Comparison of ENCODE assay signal across 18 cellular contexts in the genomic region with DNA sequence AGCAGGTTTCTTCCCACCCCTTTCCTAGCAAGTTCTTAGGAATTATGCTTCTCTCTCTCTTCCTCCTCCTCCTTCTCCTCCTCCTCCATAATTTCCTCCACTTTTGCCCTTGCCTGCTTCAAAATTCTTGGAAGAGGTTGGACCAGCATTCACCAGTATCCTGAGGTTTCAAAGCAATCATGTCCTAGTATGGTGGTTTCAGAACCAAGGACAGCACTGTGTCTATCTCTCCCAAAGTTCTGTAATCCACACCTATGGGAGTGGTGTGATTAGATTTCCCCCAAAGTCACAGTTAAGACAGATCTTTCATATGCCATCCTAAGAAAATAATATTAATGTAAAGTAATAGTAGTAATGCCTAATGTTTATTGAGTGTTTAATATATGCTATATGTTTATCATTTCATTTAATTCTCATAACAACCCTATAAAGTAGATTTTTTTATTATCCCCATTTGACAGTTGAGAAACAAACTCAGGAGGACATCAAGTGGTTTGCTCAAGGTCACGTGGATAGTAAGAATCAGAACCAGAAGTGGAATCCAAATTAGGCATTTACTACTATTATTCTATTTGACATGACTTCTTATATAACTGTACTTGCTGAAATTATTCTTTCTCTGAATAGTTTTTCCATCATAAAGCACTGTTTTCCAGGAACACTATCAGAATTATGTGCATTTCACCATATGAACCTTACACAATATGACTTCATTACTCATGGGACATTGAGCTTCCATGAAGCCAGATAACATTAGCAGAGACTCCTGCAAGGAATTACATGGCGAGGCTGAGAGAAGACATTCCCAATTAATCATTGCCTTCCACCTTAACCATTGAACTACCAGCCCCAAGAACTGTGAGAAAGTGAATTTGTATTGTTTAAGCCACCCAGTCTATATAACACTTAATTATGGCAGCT.
DNase-seq lines count a peak whose midpoint lies in the region; ATAC-seq, FAIRE-seq and TF ChIP-seq lines count a peak whose summit lies in the region.
"Had no signal": no experiment of that assay in that cellular context is flagged by ENCODE, and none has a peak within 500 bp of the region (broad histone marks: within the 10 kb centered on the region; RNA-seq: fewer than 3 reads in every experiment).

No MANE protein-coding gene starts in this region.

- dilution Hi-C loops in keratinocyte (cut with MboI; ENCODE audit: extremely low pct_ligation_motif_present, low sequenced_read_pairs), result no loop called here

- in situ Hi-C loops in K562 (cut with MboI), result no loop called here

- 2% methylated on average over 2 of the region's 2 CpGs for WGBS in K562 (ENCODE audit: insufficient coverage, low coverage, missing lambda C conversion rate)

- H3K27ac ChIP-seq in K562 (ENCODE audit: extremely low read depth, low read depth, low read length), result no peak overlapping the region
- H3K27ac ChIP-seq in keratinocyte (ENCODE audit: control insufficient read depth, insufficient read depth, low read length), result no peak overlapping the region
- H3K27ac ChIP-seq: HL-60, vagina had no signal

- FAIRE-seq in K562 (lab: Jason Lieb, UNC) (no peak), keratinocyte (lab: Jason Lieb, UNC) (peak; percentile 58)
- FAIRE-seq: GM12891 had no signal

- POLR2A ChIA-PET in K562 (lab: Yijun Ruan, JAX), result no interaction called here

- no peak overlapping the region for H2AFZ ChIP-seq in K562 (ENCODE audit: low read depth, low read length)
- no peak overlapping the region for H2AFZ ChIP-seq in keratinocyte (ENCODE audit: control insufficient read depth, low read length)

- H3K9me3 ChIP-seq in K562 (replicated peaks; ENCODE audit: control insufficient read depth, insufficient read depth, low read depth, low read length), result no peaks in the 10 kb centered on the region
- H3K9me3 ChIP-seq in keratinocyte (ENCODE audit: control insufficient read depth, low read depth, low read length), result no peaks in the 10 kb centered on the region
- H3K9me3 ChIP-seq: vagina had no signal

- no peak for TF ChIP-seq POLR2A in K562 (conservative IDR thresholded peaks at IDR 0.05)

- ATAC-seq in K562 (peak; percentile 50; the same call in 1 of the 3 replicates), HG02885 (IDR thresholded peaks at IDR 0.05; ENCODE audit: poor library complexity, unreplicated experiment) (no peak), GM19452 (IDR thresholded peaks at IDR 0.05; ENCODE audit: unreplicated experiment) (no peak)
- ATAC-seq: activated CD8-positive, alpha-beta T cell treated with anti-CD3 and anti-CD28 coated beads, Interleukin-2, amount 10 ng/mL, durations not matched to agents 7 days and 5 days; esophagus mucosa had no signal

- peaks cover 4% of the 10 kb centered on the region for H3K9me1 ChIP-seq in K562 (ENCODE audit: control insufficient read depth, insufficient read depth, low read length)
- H3K9me1 ChIP-seq in keratinocyte (ENCODE audit: control insufficient read depth, extremely low read depth, insufficient read depth, low read length), result no peaks in the 10 kb centered on the region

- H3K4me2 ChIP-seq in K562 (ENCODE audit: insufficient read depth, low read length) (no peak overlapping the region), keratinocyte (ENCODE audit: control insufficient read depth, extremely low read depth, insufficient read depth, low read depth, low read length) (no peak overlapping the region)

- H3K4me3 ChIP-seq in AG10803 (ENCODE audit: low read length), result no peak overlapping the region
- no peak overlapping the region for H3K4me3 ChIP-seq in K562
- H3K4me3 ChIP-seq in keratinocyte (ENCODE audit: control insufficient read depth in 2 of 3, extremely low read depth in 1 of 3, insufficient read depth in 2 of 3, low read depth in 1 of 3, low read length in 3 of 3), result no peak overlapping the region
- H3K4me3 ChIP-seq: vagina had no signal

- H3K27me3 ChIP-seq in K562 (ENCODE audit: control insufficient read depth in 2 of 2, insufficient read depth in 2 of 2, low read length in 2 of 2), result no peaks in the 10 kb centered on the region
- no peaks in the 10 kb centered on the region for H3K27me3 ChIP-seq in keratinocyte (ENCODE audit: control insufficient read depth, extremely low read depth, insufficient read depth, low read length)
- H3K27me3 ChIP-seq: vagina had no signal

- no peak for TF ChIP-seq EP300 in K562 (IDR thresholded peaks at IDR 0.05; ENCODE audit: low read length)

- TF ChIP-seq CTCF in AG10803 (conservative IDR thresholded peaks at IDR 0.05; ENCODE audit: low read length), result no peak
- no peak for TF ChIP-seq CTCF in K562 (IDR thresholded peaks at IDR 0.05 in 2 of 3, conservative IDR thresholded peaks at IDR 0.05 in 1 of 3; ENCODE audit: insufficient read depth in 2 of 3, low read depth in 1 of 3, low read length in 3 of 3)
- TF ChIP-seq CTCF in keratinocyte (optimal IDR thresholded peaks at IDR 0.05 in 1 of 3, IDR thresholded peaks at IDR 0.05 in 1 of 3, conservative IDR thresholded peaks at IDR 0.05 in 1 of 3; ENCODE audit: extremely low read depth in 1 of 3, insufficient read depth in 2 of 3, low read length in 3 of 3), result no peak

- H3K36me3 ChIP-seq in K562 (ENCODE audit: control insufficient read depth, insufficient read depth, low read length) (no peaks in the 10 kb centered on the region), keratinocyte (ENCODE audit: control insufficient read depth in 2 of 2, extremely low read depth in 1 of 2, insufficient read depth in 2 of 2, low read length in 2 of 2) (no peaks in the 10 kb centered on the region)
- H3K36me3 ChIP-seq: vagina had no signal

- H3K9ac ChIP-seq in K562 (ENCODE audit: insufficient read depth in 1 of 2, low read depth in 2 of 2, low read length in 2 of 2) (no peak overlapping the region), keratinocyte (ENCODE audit: control insufficient read depth, extremely low read depth, insufficient read depth, low read length) (no peak overlapping the region)

- intact Hi-C loops in K562 (cut with micrococcal nuclease), result loop anchor here (5.0 to 10.0 kb wide), 3 partner anchors 91 to 1446 kb away; a partner anchor contains a TSS

- CTCF ChIA-PET in K562 (lab: Yijun Ruan, JAX; ENCODE audit: low intra/inter-chr PET ratio), result interaction anchor here (5.0 kb wide), 1 partner anchor 116 kb away, joined by 66 read pairs; no protein-coding TSS in a partner anchor

- no TSS peak for BruUV-seq in K562 (replicated peaks; lab: Mats Ljungman, UMichigan)

- H3K4me1 ChIP-seq in K562 (replicated peaks in 1 of 2; ENCODE audit: control insufficient read depth in 2 of 2, insufficient read depth in 2 of 2, low read length in 2 of 2), result peaks cover 0 to 16% of the 10 kb centered on the region in 2 experiments; a peak in 2 of 5 replicates
- peaks cover 26% of the 10 kb centered on the region for H3K4me1 ChIP-seq in keratinocyte (ENCODE audit: control insufficient read depth, extremely low read depth, insufficient read depth, low read length)
- H3K4me1 ChIP-seq: vagina had no signal

- TF ChIP-seq RAD21 in K562 (CRISPR knock-in tag; conservative IDR thresholded peaks at IDR 0.05 in 1 of 2, IDR thresholded peaks at IDR 0.05 in 1 of 2), result no peak

- peak; percentile 8 for DNase-seq in AG10803 (ENCODE audit: low read depth)
- peak; percentile 12 for DNase-seq in NAMALWA (ENCODE audit: low spot score)
- DNase-seq in K562 (ENCODE audit: extremely low read depth in 1 of 4, low spot score in 3 of 4), result peak in 2 of 4 experiments; percentile 27 to 29
- DNase-seq in keratinocyte (ENCODE audit: low read depth, low spot score), result no peak
- DNase-seq in C1 segment of cervical spinal cord (lab: John Stamatoyannopoulos, UW), result no peak
- DNase-seq in COR-L47 (lab: John Stamatoyannopoulos, UW), result no peak
- DNase-seq: activated CD8-positive, alpha-beta T cell treated with anti-CD3 and anti-CD28 coated beads, Interleukin-2, amount 10 ng/mL, durations not matched to agents 7 days and 5 days; activated gamma-delta T cell; MV-4-11; NCI-H2171 treated with DMSO at 0.1 percent for 48 hours; stimulated activated CD4-positive, alpha-beta T cell treated with anti-CD3 and anti-CD28 coated beads, Interleukin-1b, Interleukin-23, amount 100 ng/mL, for 48 hours; T-helper 9 cell had no signal

- H4K20me1 ChIP-seq in K562 (replicated peaks; ENCODE audit: control insufficient read depth, insufficient read depth, low read length) (no peaks in the 10 kb centered on the region), keratinocyte (ENCODE audit: control insufficient read depth, extremely low read depth, insufficient read depth, low read length) (no peaks in the 10 kb centered on the region)

- H3K79me2 ChIP-seq in K562 (ENCODE audit: control insufficient read depth, insufficient read depth, low read length), result no peaks in the 10 kb centered on the region
- H3K79me2 ChIP-seq in keratinocyte (ENCODE audit: control insufficient read depth, insufficient read depth, low read length), result no peaks in the 10 kb centered on the region

TF ChIP-seq in K562, 482 proteins besides CTCF, POLR2A, EP300 and RAD21 (continues in another document):
- TF ChIP-seq TCF3 (CRISPR knock-in tag; IDR thresholded peaks at IDR 0.05), result peak; percentile 21; the same call in 1 of the 2 replicates
- TF ChIP-seq EP400 (IDR thresholded peaks at IDR 0.05), result no peak
- no peak for TF ChIP-seq ARNT (IDR thresholded peaks at IDR 0.05)

Comparison
In these comparisons a context has a peak if more than half of its experiments do, and no peak if none do; other contexts are left out.
1. DNase-seq: peak in AG10803 (single experiment) and NAMALWA (single experiment); none in keratinocyte (single experiment), C1 segment of cervical spinal cord (0 of 14) and COR-L47 (single experiment).